Comparison of ENCODE assay signal across 8 cellular contexts in genomic region chr9:97633859-97634485, GRCh38. TPM values are rescaled to one million over a fixed set of nuclear protein-coding genes. Genes with fewer than 3 reads are reported as not detected.
A peak's percentile ranks its signal among the peaks of the same experiment; 100 is the strongest.
DNase-seq lines count a peak whose midpoint lies in the region; ATAC-seq and TF ChIP-seq lines count a peak whose summit lies in the region.

No MANE protein-coding gene starts in this region.

- H3K36me3 ChIP-seq in breast epithelium (no peaks in the 10 kb centered on the region), right lobe of liver (no peaks in the 10 kb centered on the region), transverse colon (no peaks in the 10 kb centered on the region)

- H3K9me3 Mint-ChIP-seq in activated CD4-positive, alpha-beta T cell treated with anti-CD3 and anti-CD28 coated beads for 36 hours (ENCODE audit: low read depth), result no peaks in the 10 kb centered on the region

- H3K27ac ChIP-seq in breast epithelium (peak overlapping the region; percentile 96 to 98), right lobe of liver (peak overlapping the region; percentile 92 to 95 (median 95)), transverse colon (peak overlapping the region; percentile 94 to 99 (median 98))

- intact Hi-C loops in activated CD4-positive, alpha-beta T cell treated with anti-CD3 and anti-CD28 coated beads for 36 hours (cut with DNase I, micrococcal nuclease), result loop anchor here (1.0 to 10.0 kb wide), 19 partner anchors 17 to 1216 kb away; partner anchors contain the start of genes XPA (in 2 of the 2), HABP4 (in 1 of the 2), PRXL2C (in 1 of the 2) and TDRD7 (in 1 of the 2)
- intact Hi-C loops in breast epithelium (cut with DNase I; ENCODE audit: low total_unique reads) (no loop called here), right lobe of liver (cut with DNase I) (no loop called here), transverse colon (cut with DNase I; ENCODE audit: low total_unique reads) (no loop called here)

- H3K36me3 Mint-ChIP-seq in activated CD4-positive, alpha-beta T cell treated with anti-CD3 and anti-CD28 coated beads for 36 hours (ENCODE audit: low read depth), result peaks cover 19% of the 10 kb centered on the region

- H3K27me3 ChIP-seq in breast epithelium (no peaks in the 10 kb centered on the region), right lobe of liver (no peaks in the 10 kb centered on the region), transverse colon (no peaks in the 10 kb centered on the region)

- peaks cover 51% of the 10 kb centered on the region for H3K4me1 Mint-ChIP-seq in activated CD4-positive, alpha-beta T cell treated with anti-CD3 and anti-CD28 coated beads for 36 hours

- no peak for TF ChIP-seq EP300 in transverse colon (IDR thresholded peaks at IDR 0.05; ENCODE audit: low read depth)

- H3K27ac Mint-ChIP-seq in activated CD4-positive, alpha-beta T cell treated with anti-CD3 and anti-CD28 coated beads for 36 hours, result peak overlapping the region; percentile 99

- 1% methylated on average over 10 of the region's 42 CpGs for WGBS in right lobe of liver (ENCODE audit: insufficient coverage, low coverage, low lambda C conversion rate, missing lambda C conversion rate)
- WGBS in transverse colon (ENCODE audit: low coverage in 1 of 2), 2 donors, result 0% methylated on average over 3 to 25 of the region's 42 CpGs

- no peaks in the 10 kb centered on the region for H3K27me3 Mint-ChIP-seq in activated CD4-positive, alpha-beta T cell treated with anti-CD3 and anti-CD28 coated beads for 36 hours

- no peak for ATAC-seq in activated CD4-positive, alpha-beta T cell treated with anti-CD3 and anti-CD28 coated beads for 36 hours
- ATAC-seq in right lobe of liver (no peak), HG03039 (IDR thresholded peaks at IDR 0.05; ENCODE audit: unreplicated experiment) (no peak)

- DNase-seq in activated CD4-positive, alpha-beta T cell treated with anti-CD3 and anti-CD28 coated beads for 36 hours, result no peak
- no peak for DNase-seq in activated CD4-positive, alpha-beta T cell treated with anti-CD3 and anti-CD28 coated beads, Interleukin-2, amount 50 U/mL, for 4 hours
- peak; percentile 22 for DNase-seq in M059J (ENCODE audit: low read depth)
- DNase-seq in breast epithelium (ENCODE audit: low spot score in 2 of 2), result no peak
- no peak for DNase-seq in right lobe of liver
- DNase-seq in transverse colon, result no peak
- DNase-seq in iPS-NIHi7 (ENCODE audit: extremely low spot score), result no peak

- peak overlapping the region; percentile 87 to 97 (median 97) for H3K4me3 ChIP-seq in breast epithelium
- peak overlapping the region; percentile 76 to 91 (median 88) for H3K4me3 ChIP-seq in right lobe of liver
- peak overlapping the region; percentile 83 to 98 (median 92) for H3K4me3 ChIP-seq in transverse colon

- H3K9me3 ChIP-seq in breast epithelium (no peaks in the 10 kb centered on the region), right lobe of liver (no peaks in the 10 kb centered on the region), transverse colon (no peaks in the 10 kb centered on the region)

- POLR2A ChIA-PET in activated CD4-positive, alpha-beta T cell treated with anti-CD3 and anti-CD28 coated beads for 36 hours (lab: Charles Lee), result interaction anchor here (0.9 to 1.8 kb wide), 7 partner anchors 15 to 396 kb away, joined by 3 to 8 read pairs (median 4); partner anchors contain the start of genes ANP32B, TMOD1, TRMO and XPA

- CTCF ChIA-PET in activated CD4-positive, alpha-beta T cell treated with anti-CD3 and anti-CD28 coated beads for 36 hours (lab: Charles Lee), result interaction anchor here (0.6 to 3.0 kb wide), 8 partner anchors 14 to 268 kb away, joined by 3 to 21 read pairs (median 5); partner anchors contain the start of gene XPA

- TF ChIP-seq CTCF in breast epithelium (IDR thresholded peaks at IDR 0.05), result no peak
- TF ChIP-seq CTCF in right lobe of liver (IDR thresholded peaks at IDR 0.05), result no peak
- TF ChIP-seq CTCF in transverse colon (IDR thresholded peaks at IDR 0.05), result no peak

- peak overlapping the region; percentile 92 for H3K4me3 Mint-ChIP-seq in activated CD4-positive, alpha-beta T cell treated with anti-CD3 and anti-CD28 coated beads for 36 hours

- H3K4me1 ChIP-seq in breast epithelium (peaks cover 0 to 15% of the 10 kb centered on the region in 2 donors), right lobe of liver (peaks cover 0 to 31% (median 9%) of the 10 kb centered on the region in 4 donors), transverse colon (peaks cover 23 to 61% (median 40%) of the 10 kb centered on the region in 4 donors)

- no peak for TF ChIP-seq POLR2A in breast epithelium (IDR thresholded peaks at IDR 0.05)
- TF ChIP-seq POLR2A in right lobe of liver (IDR thresholded peaks at IDR 0.05), result peak; percentile 3
- TF ChIP-seq POLR2A in transverse colon (IDR thresholded peaks at IDR 0.05), result no peak

- in situ Hi-C loops in transverse colon (cut with MboI; ENCODE audit: low pct_ligation_motif_present in 1 of 4, low pct_unique_long_range_greater_than_20kb in 1 of 4, low sequenced_read_pairs in 3 of 4), result no loop called here

RNA-seq across cellular contexts. Expression of gene NCBP1, which starts 0.4 kb away (rescaled TPM):
- total RNA-seq in activated CD4-positive, alpha-beta T cell treated with anti-CD3 and anti-CD28 coated beads for 36 hours, result 10 to 100 TPM; 42.2 to 43.0 TPM
- total RNA-seq in M059J (2014; rRNA removed; shearing (Covaris generic)), result 31.1 and 43.3 TPM in 2 replicates
- total RNA-seq in breast epithelium (10 to 100 TPM; 25.0 to 33.2 (median 30.2) TPM), right lobe of liver (10 to 100 TPM; 10.9 to 15.3 (median 12.5) TPM), transverse colon (10 to 100 TPM; 24.6 to 40.4 (median 30.6) TPM)

RNA-seq across cellular contexts. Expression of gene TSTD2, which starts 0.8 kb away (rescaled TPM):
- total RNA-seq in activated CD4-positive, alpha-beta T cell treated with anti-CD3 and anti-CD28 coated beads for 36 hours, result 10 to 100 TPM; 12.7 to 15.0 TPM
- 10.7 and 16.3 TPM in 2 replicates for total RNA-seq in M059J (2014; rRNA removed; shearing (Covaris generic))
- total RNA-seq in breast epithelium (10 to 100 TPM; 21.8 to 25.9 (median 24.4) TPM), right lobe of liver (10 to 100 TPM in 1 of 6 experiments, 1 to 10 TPM in 5; 7.9 to 10.2 (median 9.0) TPM), transverse colon (10 to 100 TPM; 13.8 to 27.0 (median 20.3) TPM)

Comparison
In these comparisons a context has a peak if more than half of its experiments do, and no peak if none do; other contexts are left out.
1. intact Hi-C loops: an anchor here in activated CD4-positive, alpha-beta T cell treated with anti-CD3 and anti-CD28 coated beads for 36 hours (1.0 to 10.0 kb wide); none called in breast epithelium, right lobe of liver and transverse colon.